ENCODE assay signal across 13 cellular contexts in genomic region chr1:204149635-204150565, GRCh38. TPM values are rescaled to one million over a fixed set of nuclear protein-coding genes. Genes with fewer than 3 reads are reported as not detected.
DNase-seq lines count a peak whose midpoint lies in the region; ATAC-seq and TF ChIP-seq lines count a peak whose summit lies in the region.
"Had no signal": no experiment of that assay in that cellular context is flagged by ENCODE, and none has a peak within 500 bp of the region (broad histone marks: within the 10 kb centered on the region; RNA-seq: fewer than 3 reads in every experiment).

No MANE protein-coding gene starts in this region.

- TF ChIP-seq POLR2A in transverse colon (IDR thresholded peaks at IDR 0.05), result no peak

- H3K27me3 ChIP-seq in WERI-Rb-1 (ENCODE audit: insufficient read depth, low read depth, severe bottlenecking) (no peaks in the 10 kb centered on the region), right atrium auricular region (no peaks in the 10 kb centered on the region), transverse colon (peaks cover 29% of the 10 kb centered on the region)
- no peaks in the 10 kb centered on the region for H3K27me3 ChIP-seq in effector memory CD4-positive, alpha-beta T cell (replicated peaks; ENCODE audit: control insufficient read depth, insufficient read depth, low read length, poor library complexity, severe bottlenecking)

- H3K27me3 Mint-ChIP-seq in Calu3 (ENCODE audit: unreplicated experiment), result peaks cover 46% of the 10 kb centered on the region
- H3K27me3 Mint-ChIP-seq in progenitor cell of endocrine pancreas, result peaks cover 20% of the 10 kb centered on the region

- H3K4me1 ChIP-seq in right atrium auricular region (peaks cover 0 to 26% of the 10 kb centered on the region in 2 donors), transverse colon (peaks cover 5 to 9% (median 6%) of the 10 kb centered on the region in 4 donors)
- peaks cover 10% of the 10 kb centered on the region for H3K4me1 ChIP-seq in effector memory CD4-positive, alpha-beta T cell (ENCODE audit: control insufficient read depth, insufficient read depth, low read length, poor library complexity, severe bottlenecking)

- CTCF ChIA-PET in Calu3 (lab: Charles Lee), result interaction anchor here (1.1 kb wide), 2 partner anchors 18 to 20 kb away, joined by 3 to 4 read pairs; no protein-coding TSS in a partner anchor

- H3K27ac Mint-ChIP-seq in Calu3 (ENCODE audit: unreplicated experiment) (no peak overlapping the region), progenitor cell of endocrine pancreas (no peak overlapping the region)

- in situ Hi-C loops in transverse colon (cut with MboI; ENCODE audit: low pct_ligation_motif_present in 1 of 4, low pct_unique_long_range_greater_than_20kb in 1 of 4, low sequenced_read_pairs in 3 of 4), result no loop called here

- H3K4me3 Mint-ChIP-seq in Calu3 (ENCODE audit: low read depth, unreplicated experiment) (peak overlapping the region; percentile 68), progenitor cell of endocrine pancreas (ENCODE audit: low read depth) (peak overlapping the region; percentile 76)

- H3K36me3 Mint-ChIP-seq in Calu3 (ENCODE audit: insufficient read depth, unreplicated experiment), result peaks cover 17% of the 10 kb centered on the region
- peaks cover 2% of the 10 kb centered on the region for H3K36me3 Mint-ChIP-seq in progenitor cell of endocrine pancreas (ENCODE audit: insufficient read depth)

- intact Hi-C loops in Calu3 (cut with micrococcal nuclease; ENCODE audit: unreplicated experiment) (no loop called here), transverse colon (cut with DNase I; ENCODE audit: low total_unique reads) (no loop called here)

- H3K4me1 Mint-ChIP-seq in Calu3 (ENCODE audit: low read depth, unreplicated experiment), result no peaks in the 10 kb centered on the region
- H3K4me1 Mint-ChIP-seq in progenitor cell of endocrine pancreas (ENCODE audit: low read depth), result no peaks in the 10 kb centered on the region

- H3K36me3 ChIP-seq in WERI-Rb-1 (peaks cover 11% of the 10 kb centered on the region), right atrium auricular region (no peaks in the 10 kb centered on the region), transverse colon (no peaks in the 10 kb centered on the region)
- no peaks in the 10 kb centered on the region for H3K36me3 ChIP-seq in effector memory CD4-positive, alpha-beta T cell (ENCODE audit: control insufficient read depth, insufficient read depth, low read length)

- WGBS in transverse colon (ENCODE audit: low coverage in 1 of 2), 2 donors, result 71 to 79% methylated on average over 1 to 16 of the region's 16 CpGs

- DNase-seq in Calu3 (no peak), WERI-Rb-1 (no peak), right atrium auricular region (ENCODE audit: low spot score) (no peak), progenitor cell of endocrine pancreas (ENCODE audit: low spot score, unreplicated experiment) (no peak), transverse colon (no peak), NOMO-1 treated with dmso at 0.1 percent for 144 hours (lab: John Stamatoyannopoulos, UW; ENCODE audit: unreplicated experiment) (no peak)
- no peak for DNase-seq in effector memory CD4-positive, alpha-beta T cell
- DNase-seq: activated effector memory CD4-positive, alpha-beta T cell treated with Interleukin-2 at 50 U/mL for 16 hours; dermis blood vessel endothelial cell; NCI-H1436; stimulated activated CD4-positive, alpha-beta T cell treated with anti-CD3 and anti-CD28 coated beads, Interleukin-15, amount 100 ng/mL, for 24 hours; stimulated activated naive CD4-positive, alpha-beta T cell had no signal

- H3K4me3 ChIP-seq in WERI-Rb-1 (ENCODE audit: low read depth, low read length) (no peak overlapping the region), right atrium auricular region (no peak overlapping the region), transverse colon (no peak overlapping the region)
- H3K4me3 ChIP-seq in effector memory CD4-positive, alpha-beta T cell (ENCODE audit: insufficient read depth, low read depth, low read length, poor library complexity, severe bottlenecking), result no peak overlapping the region

- no TSS peak for BruUV-seq in Calu3 (replicated peaks; lab: Mats Ljungman, UMichigan)

- H3K9me3 Mint-ChIP-seq in Calu3 (ENCODE audit: low read depth, unreplicated experiment), result no peaks in the 10 kb centered on the region
- H3K9me3 Mint-ChIP-seq in progenitor cell of endocrine pancreas (ENCODE audit: low read depth), result no peaks in the 10 kb centered on the region

- H3K9me3 ChIP-seq in WERI-Rb-1 (ENCODE audit: severe bottlenecking) (no peaks in the 10 kb centered on the region), right atrium auricular region (no peaks in the 10 kb centered on the region), transverse colon (no peaks in the 10 kb centered on the region)
- H3K9me3 ChIP-seq in effector memory CD4-positive, alpha-beta T cell (ENCODE audit: control insufficient read depth, low read length), result no peaks in the 10 kb centered on the region

- TF ChIP-seq CTCF in Calu3 (IDR thresholded peaks at IDR 0.05; ENCODE audit: unreplicated experiment) (no peak), WERI-Rb-1 (IDR thresholded peaks at IDR 0.05; ENCODE audit: low read depth, low read length) (0 out of 2 replicates have a peak, but pooled peaks have one; percentile 29), right atrium auricular region (IDR thresholded peaks at IDR 0.05) (no peak), progenitor cell of endocrine pancreas (IDR thresholded peaks at IDR 0.05; ENCODE audit: unreplicated experiment) (no peak), transverse colon (IDR thresholded peaks at IDR 0.05) (no peak)

- H3K27ac ChIP-seq in WERI-Rb-1, result no peak overlapping the region
- peak overlapping the region; percentile 66 to 70 for H3K27ac ChIP-seq in right atrium auricular region
- H3K27ac ChIP-seq in effector memory CD4-positive, alpha-beta T cell (ENCODE audit: insufficient read depth, low read length, poor library complexity, severe bottlenecking), result no peak overlapping the region
- H3K27ac ChIP-seq in transverse colon, result peak overlapping the region in 1 of 4 donors; percentile 83

- no peak for TF ChIP-seq EP300 in transverse colon (IDR thresholded peaks at IDR 0.05; ENCODE audit: low read depth)

- no peak for ATAC-seq in activated CD4-positive, CD25-positive, alpha-beta regulatory T cell treated with anti-CD3 and anti-CD28 coated beads, Interleukin-2, amount 50 U/mL, for 24 hours

RNA-seq across cellular contexts. Expression of gene ETNK2, which starts 1.9 kb away (rescaled TPM):
- total RNA-seq in Calu3 (2022) (4.0 and 5.0 TPM in 2 replicates), right atrium auricular region (10 to 100 TPM in 1 of 2 donors, 1 to 10 TPM in 1; 5.6 to 17.5 TPM), progenitor cell of endocrine pancreas (22.6 and 24.5 TPM in 2 replicates), transverse colon (1 to 10 TPM in 3 of 4 donors, not detected in 1; 1.9 to 3.7 (median 3.3) TPM)

RNA-seq across cellular contexts. Expression of gene REN, which starts 16.2 kb away (rescaled TPM):
- total RNA-seq in Calu3 (2022) (not detected in 2 replicates), right atrium auricular region (under 1 TPM in 1 of 2 donors, not detected in 1; 0.83 TPM), progenitor cell of endocrine pancreas (not detected in 2 replicates), transverse colon (1 to 10 TPM in 1 of 4 donors, not detected in 3; 2.7 TPM)
- total RNA-seq: dermis blood vessel endothelial cell had no signal

RNA-seq across cellular contexts. Expression of gene KISS1, which starts 46.4 kb away (rescaled TPM):
- total RNA-seq in Calu3 (2022), result not detected in 2 replicates
- total RNA-seq in right atrium auricular region, result not detected
- total RNA-seq in progenitor cell of endocrine pancreas, result not detected in 2 replicates
- total RNA-seq in transverse colon, result not detected
- total RNA-seq: dermis blood vessel endothelial cell had no signal

Comparison
In these comparisons a context has a peak if more than half of its experiments do, and no peak if none do; other contexts are left out.
1. H3K27ac ChIP-seq: peak in right atrium auricular region (2 of 2); none in WERI-Rb-1 (single experiment) and effector memory CD4-positive, alpha-beta T cell (single experiment).